Comparison of ENCODE assay signal across 9 cellular contexts in genomic region chr5:146667633-146668032, GRCh38.
DNase-seq lines count a peak whose midpoint lies in the region; ATAC-seq and TF ChIP-seq lines count a peak whose summit lies in the region.
"Had no signal": no experiment of that assay in that cellular context is flagged by ENCODE, and none has a peak within 500 bp of the region (broad histone marks: within the 10 kb centered on the region; RNA-seq: fewer than 3 reads in every experiment).

No MANE protein-coding gene starts in this region.

- H3K79me2 ChIP-seq in neural cell (replicated peaks; ENCODE audit: insufficient read depth, low read length): no peaks in the 10 kb centered on the region

- no peak overlapping the region for H3K9ac ChIP-seq in neural cell (ENCODE audit: low read length)

- ATAC-seq in GM21515 (IDR thresholded peaks at IDR 0.05; ENCODE audit: unreplicated experiment): no peak

- H3K27ac Mint-ChIP-seq in mesothelial cell of epicardium: no peak overlapping the region

- no peak for TF ChIP-seq EP300 in neural cell (conservative IDR thresholded peaks at IDR 0.05; ENCODE audit: poor library complexity, severe bottlenecking)

- peaks cover 9% of the 10 kb centered on the region for H3K36me3 ChIP-seq in neural cell (ENCODE audit: insufficient read depth, low read length)

- no peaks in the 10 kb centered on the region for H3K27me3 Mint-ChIP-seq in mesothelial cell of epicardium (ENCODE audit: low read depth)

- H3K9me3 ChIP-seq in neural cell (ENCODE audit: low read length): no peaks in the 10 kb centered on the region

- no peak for TF ChIP-seq CTCF in coronary artery (IDR thresholded peaks at IDR 0.05)
- no peak for TF ChIP-seq CTCF in neural cell (IDR thresholded peaks at IDR 0.05; ENCODE audit: poor library complexity, severe bottlenecking)
- no peak for TF ChIP-seq CTCF in mesothelial cell of epicardium (IDR thresholded peaks at IDR 0.05; ENCODE audit: unreplicated experiment)

- no peaks in the 10 kb centered on the region for H3F3A ChIP-seq in neural cell (ENCODE audit: insufficient read depth, low read length, poor library complexity, severe bottlenecking)

- H3K27me3 ChIP-seq in neural cell (ENCODE audit: insufficient read depth, low read depth, low read length): no peaks in the 10 kb centered on the region

- peaks cover 7% of the 10 kb centered on the region for H3K9me3 Mint-ChIP-seq in mesothelial cell of epicardium

- no peaks in the 10 kb centered on the region for H4K20me1 ChIP-seq in neural cell (ENCODE audit: insufficient read depth)

- H3K9me2 ChIP-seq in neural cell (ENCODE audit: insufficient read depth, low read length): no peaks in the 10 kb centered on the region

- peaks cover 5% of the 10 kb centered on the region for H3K4me1 Mint-ChIP-seq in mesothelial cell of epicardium

- peak; percentile 94 for DNase-seq in DMS53 (lab: John Stamatoyannopoulos, UW)
- peak; percentile 49 for DNase-seq in NCI-H2196 treated with DMSO at 0.1 percent for 48 hours (lab: John Stamatoyannopoulos, UW; ENCODE audit: unreplicated experiment)
- no peak for DNase-seq in coronary artery (ENCODE audit: low spot score)
- no peak for DNase-seq in mesothelial cell of epicardium (ENCODE audit: low spot score in 2 of 2, unreplicated experiment in 2 of 2)
- DNase-seq in ecto neural progenitor cell (ENCODE audit: low spot score): no peak
- DNase-seq in activated CD4-positive, alpha-beta T cell treated with anti-CD3 and anti-CD28 coated beads for 1 hour: no peak
- DNase-seq: activated naive CD4-positive, alpha-beta T cell had no signal

- H2AFZ ChIP-seq in neural cell (ENCODE audit: low read depth, low read length): no peak overlapping the region

- H3K4me2 ChIP-seq in neural cell (ENCODE audit: low read length): no peak overlapping the region

- peak overlapping the region; percentile 59 to 85 for H3K27ac ChIP-seq in coronary artery
- peak overlapping the region; percentile 53 for H3K27ac ChIP-seq in neural cell (ENCODE audit: low read length)

- TF ChIP-seq RAD21 in neural cell (conservative IDR thresholded peaks at IDR 0.05): no peak

- peaks cover 14% of the 10 kb centered on the region for H3K36me3 Mint-ChIP-seq in mesothelial cell of epicardium

- no peak overlapping the region for H3K4me3 Mint-ChIP-seq in mesothelial cell of epicardium

- H3K4me3 ChIP-seq in coronary artery (no peak overlapping the region), neural cell (ENCODE audit: low read length) (no peak overlapping the region)

TF ChIP-seq in neural cell, 6 proteins besides CTCF, POLR2A, EP300 and RAD21:
- no peak for TF ChIP-seq SMC3 (conservative IDR thresholded peaks at IDR 0.05; ENCODE audit: poor library complexity)
- TF ChIP-seq POLR2AphosphoS5 (IDR thresholded peaks at IDR 0.05): no peak
- no peak for TF ChIP-seq MXI1 (conservative IDR thresholded peaks at IDR 0.05; ENCODE audit: poor library complexity, severe bottlenecking)
- no peak for TF ChIP-seq REST (IDR thresholded peaks at IDR 0.05; ENCODE audit: borderline replicate concordance)
- TF ChIP-seq EZH2 (IDR thresholded peaks at IDR 0.05; ENCODE audit: borderline replicate concordance, insufficient read depth, low read length, poor library complexity, severe bottlenecking): no peak
- TF ChIP-seq TAF1 (IDR thresholded peaks at IDR 0.05; ENCODE audit: low read depth): no peak

Comparison
In these comparisons a context has a peak if more than half of its experiments do, and no peak if none do; other contexts are left out.
1. DNase-seq: peak in DMS53 (single experiment) and NCI-H2196 treated with DMSO at 0.1 percent for 48 hours (single experiment); none in coronary artery (single experiment), mesothelial cell of epicardium (0 of 2), ecto neural progenitor cell (single experiment) and activated CD4-positive, alpha-beta T cell treated with anti-CD3 and anti-CD28 coated beads for 1 hour (single experiment).